ENCODE assay signal across 28 cellular contexts in genomic region chr14:101173698-101174521, GRCh38.
DNase-seq lines count a peak whose midpoint lies in the region; ATAC-seq and TF ChIP-seq lines count a peak whose summit lies in the region.
"Had no signal": no experiment of that assay in that cellular context is flagged by ENCODE, and none has a peak within 500 bp of the region (broad histone marks: within the 10 kb centered on the region; RNA-seq: fewer than 3 reads in every experiment).

No MANE protein-coding gene starts in this region.

- peaks cover 25% of the 10 kb centered on the region for H3K27me3 Mint-ChIP-seq in T-helper 17 cell
- H3K27me3 Mint-ChIP-seq: stimulated activated naive CD8-positive, alpha-beta T cell treated with anti-CD3 and anti-CD28 coated beads, Interleukin-15, amount 100 ng/mL, for 72 hours had no signal

- H3K9me3 ChIP-seq in BLaER1 (peaks cover 22% of the 10 kb centered on the region), T-helper 17 cell (ENCODE audit: control insufficient read depth, low read length, poor library complexity, severe bottlenecking) (no peaks in the 10 kb centered on the region), osteoblast (ENCODE audit: low read depth, low read length) (no peaks in the 10 kb centered on the region)
- H3K9me3 ChIP-seq: Caco-2, gastrocnemius medialis, mucosa of descending colon, SJSA1, thoracic aorta had no signal

- H3K4me1 ChIP-seq in BLaER1, result no peaks in the 10 kb centered on the region
- H3K4me1 ChIP-seq in osteoblast (ENCODE audit: insufficient read depth, low read length), result no peaks in the 10 kb centered on the region
- H3K4me1 ChIP-seq: BLaER1 treated with 17β-estradiol and CSF1 and Interleukin-3, amounts not matched to agents 10 nM and 100 nM; Caco-2; gastrocnemius medialis; parathyroid adenoma; right atrium auricular region; SJSA1 had no signal

- no peak overlapping the region for H3K9ac ChIP-seq in BLaER1
- H3K9ac ChIP-seq: BLaER1 treated with 17β-estradiol and CSF1 and Interleukin-3, amounts not matched to agents 10 nM and 100 nM; parathyroid adenoma had no signal

- POLR2A ChIA-PET in GM10248 (lab: Yijun Ruan, JAX), result no interaction called here

- H3K4me3 ChIP-seq in BLaER1, result no peak overlapping the region
- H3K4me3 ChIP-seq in osteoblast (ENCODE audit: insufficient read depth, low read length), result no peak overlapping the region
- H3K4me3 ChIP-seq: BLaER1 treated with 17β-estradiol and CSF1 and Interleukin-3, amounts not matched to agents 10 nM and 100 nM; gastrocnemius medialis; GM23338; K562; mucosa of descending colon; right atrium auricular region; SJSA1; thoracic aorta had no signal

- H3K27ac Mint-ChIP-seq in T-helper 17 cell, result no peak overlapping the region
- H3K27ac Mint-ChIP-seq: activated naive CD8-positive, alpha-beta T cell; activated T-cell treated with anti-CD3 and anti-CD28 coated beads, Interleukin-2, amount 50 U/mL, for 24 hours; GM23338; nephron progenitor cell had no signal

- H3K27ac ChIP-seq in BLaER1, result peak overlapping the region; percentile 26; the same call in 1 of the 2 replicates
- H3K27ac ChIP-seq in osteoblast (ENCODE audit: low read depth, low read length), result no peak overlapping the region
- H3K27ac ChIP-seq: BLaER1 treated with 17β-estradiol and CSF1 and Interleukin-3, amounts not matched to agents 10 nM and 100 nM; gastrocnemius medialis; parathyroid adenoma; right atrium auricular region; RWPE1; SJSA1; thoracic aorta; WERI-Rb-1 had no signal

- H4K20me1 ChIP-seq in BLaER1, result no peaks in the 10 kb centered on the region
- no peaks in the 10 kb centered on the region for H4K20me1 ChIP-seq in osteoblast (ENCODE audit: insufficient read depth, low read length)
- H4K20me1 ChIP-seq: BLaER1 treated with 17β-estradiol and CSF1 and Interleukin-3, amounts not matched to agents 10 nM and 100 nM had no signal

- H3K27me3 ChIP-seq in BLaER1 (no peaks in the 10 kb centered on the region), osteoblast (ENCODE audit: insufficient read depth, low read length) (no peaks in the 10 kb centered on the region)
- H3K27me3 ChIP-seq: BLaER1 treated with 17β-estradiol and CSF1 and Interleukin-3, amounts not matched to agents 10 nM and 100 nM; gastrocnemius medialis; right atrium auricular region; SJSA1 had no signal

- H2AFZ ChIP-seq in osteoblast (ENCODE audit: low read length), result no peak overlapping the region
- H2AFZ ChIP-seq: GM23338, parathyroid adenoma had no signal

- CTCF ChIA-PET in GM10248 (lab: Yijun Ruan, JAX), result no interaction called here

- DNase-seq in GM10248 (ENCODE audit: extremely low spot score) (peak; percentile 6), T-helper 17 cell (no peak), osteoblast (ENCODE audit: insufficient read length, low spot score, missing footprints) (peak; percentile 45), HT-29 (ENCODE audit: low spot score) (no peak), NCI-H1105 (lab: John Stamatoyannopoulos, UW) (no peak)
- DNase-seq: activated CD4-positive, alpha-beta T cell treated with anti-CD3 and anti-CD28 coated beads for 48 hours; activated effector memory CD4-positive, alpha-beta T cell treated with anti-CD3 and anti-CD28 coated beads, Interleukin-2, amount 50 U/mL, for 16 hours; activated T-cell treated with anti-CD3 and anti-CD28 coated beads, Interleukin-2, amount 50 U/mL, for 24 hours; Caco-2; gastrocnemius medialis; GDM1; mucosa of descending colon; NCI-H446; nephron progenitor cell; stimulated activated CD4-positive, alpha-beta T cell treated with anti-CD3 and anti-CD28 coated beads, Interleukin-2, amount 100 ng/mL, for 48 hours; stimulated activated naive CD8-positive, alpha-beta T cell treated with anti-CD3 and anti-CD28 coated beads, Interleukin-15, amount 100 ng/mL, for 72 hours; WERI-Rb-1 had no signal

- TF ChIP-seq CTCF in GM10248 (IDR thresholded peaks at IDR 0.05; ENCODE audit: control extremely low read depth, extremely low read depth, low read depth, missing control alignments) (no peak), osteoblast (IDR thresholded peaks at IDR 0.05; ENCODE audit: extremely low read depth, low read depth, low read length) (no peak)

- H3K4me3 Mint-ChIP-seq in T-helper 17 cell, result peak overlapping the region; percentile 16
- H3K4me3 Mint-ChIP-seq: activated naive CD8-positive, alpha-beta T cell; activated T-cell treated with anti-CD3 and anti-CD28 coated beads, Interleukin-2, amount 50 U/mL, for 24 hours; GM23338; nephron progenitor cell; stimulated activated naive CD8-positive, alpha-beta T cell treated with anti-CD3 and anti-CD28 coated beads, Interleukin-15, amount 100 ng/mL, for 72 hours had no signal

- no peaks in the 10 kb centered on the region for H3K36me3 Mint-ChIP-seq in T-helper 17 cell (ENCODE audit: low read depth)
- H3K36me3 Mint-ChIP-seq: activated naive CD8-positive, alpha-beta T cell had no signal

- H3K79me2 ChIP-seq in osteoblast (ENCODE audit: insufficient read depth, low read length), result no peaks in the 10 kb centered on the region
- H3K79me2 ChIP-seq: parathyroid adenoma had no signal

- no peak for ATAC-seq in T-helper 17 cell
- ATAC-seq in GM21529 (IDR thresholded peaks at IDR 0.05; ENCODE audit: unreplicated experiment), result no peak
- ATAC-seq: gastrocnemius medialis; GM23338; K562; mucosa of descending colon; stimulated activated naive CD8-positive, alpha-beta T cell treated with anti-CD3 and anti-CD28 coated beads, Interleukin-15, amount 100 ng/mL, for 72 hours had no signal

- no peaks in the 10 kb centered on the region for H3K4me1 Mint-ChIP-seq in T-helper 17 cell
- H3K4me1 Mint-ChIP-seq: GM23338; stimulated activated naive CD8-positive, alpha-beta T cell treated with anti-CD3 and anti-CD28 coated beads, Interleukin-15, amount 100 ng/mL, for 72 hours had no signal

- H3K36me3 ChIP-seq in BLaER1, result no peaks in the 10 kb centered on the region
- H3K36me3 ChIP-seq in osteoblast (ENCODE audit: insufficient read depth, low read length), result no peaks in the 10 kb centered on the region
- H3K36me3 ChIP-seq: BLaER1 treated with 17β-estradiol and CSF1 and Interleukin-3, amounts not matched to agents 10 nM and 100 nM; gastrocnemius medialis; right atrium auricular region; SJSA1; thoracic aorta; WERI-Rb-1 had no signal

- H3K4me2 ChIP-seq in BLaER1, result no peak overlapping the region
- no peak overlapping the region for H3K4me2 ChIP-seq in osteoblast (ENCODE audit: insufficient read depth, low read length)
- H3K4me2 ChIP-seq: BLaER1 treated with 17β-estradiol and CSF1 and Interleukin-3, amounts not matched to agents 10 nM and 100 nM; GM23338 had no signal

Comparison
In these comparisons a context has a peak if more than half of its experiments do, and no peak if none do; other contexts are left out.
1. DNase-seq: peak in GM10248 (single experiment) and osteoblast (single experiment); none in T-helper 17 cell (0 of 3), HT-29 (single experiment) and NCI-H1105 (single experiment).